ENCODE assay signal across 8 cellular contexts in genomic region chr16:89922884-89923639, GRCh38. TPM values are rescaled to one million over a fixed set of nuclear protein-coding genes. Genes with fewer than 3 reads are reported as not detected.
DNase-seq lines count a peak whose midpoint lies in the region; ATAC-seq and TF ChIP-seq lines count a peak whose summit lies in the region.

Gene TUBB3, plus strand, starts transcription at chr16:89923342. Its CDS starts 60 bp downstream, at chr16:89923402.

- peak within 1 kb of the TSS; percentile 71 for H3K4me3 Mint-ChIP-seq in activated T-helper 2 cell treated with anti-CD3 and anti-CD28 coated beads, Interferon-gamma antibody, Interleukin-2, Interleukin-4, amounts not matched to agents 10 μg/mL and 5 μg/mL and 100 μg/mL, durations not matched to agents 14 hours and 24 hours and 36 hours (ENCODE audit: low read depth)
- peak within 1 kb of the TSS in 8 of 10 donors; percentile 27 to 78 (median 46) for H3K4me3 Mint-ChIP-seq in naive thymus-derived CD4-positive, alpha-beta T cell

- peak; percentile 31 for ATAC-seq in naive thymus-derived CD4-positive, alpha-beta T cell
- ATAC-seq in GM19397 (IDR thresholded peaks at IDR 0.05; ENCODE audit: unreplicated experiment), result no peak

- peaks cover 4 to 15% of the 10 kb centered on the region in 2 donors for H3K27me3 ChIP-seq in naive thymus-derived CD4-positive, alpha-beta T cell (ENCODE audit: control insufficient read depth in 2 of 2, insufficient read depth in 2 of 2, low read length in 2 of 2)

- no peak within 1 kb of the TSS for H3K27ac ChIP-seq in naive thymus-derived CD4-positive, alpha-beta T cell (ENCODE audit: low read depth, low read length)

- no peaks in the 10 kb centered on the region for H3K9me3 Mint-ChIP-seq in activated T-helper 2 cell treated with anti-CD3 and anti-CD28 coated beads, Interferon-gamma antibody, Interleukin-2, Interleukin-4, amounts not matched to agents 10 μg/mL and 5 μg/mL and 100 μg/mL, durations not matched to agents 14 hours and 24 hours and 36 hours
- no peaks in the 10 kb centered on the region for H3K9me3 Mint-ChIP-seq in naive thymus-derived CD4-positive, alpha-beta T cell

- intact Hi-C loops in activated T-helper 2 cell treated with anti-CD3 and anti-CD28 coated beads, Interferon-gamma antibody, Interleukin-2, Interleukin-4, amounts not matched to agents 10 μg/mL and 5 μg/mL and 100 μg/mL, durations not matched to agents 14 hours and 24 hours and 36 hours (cut with micrococcal nuclease), result loop anchor here (10.0 kb wide), 1 partner anchor 88 kb away; no protein-coding TSS in a partner anchor
- intact Hi-C loops in naive thymus-derived CD4-positive, alpha-beta T cell (cut with micrococcal nuclease), result loop anchor here in 1 of 2 donors (10.0 kb wide), 1 partner anchor 92 kb away; the partner anchor contains the start of gene DBNDD1

- peaks cover 26% of the 10 kb centered on the region for H3K4me1 Mint-ChIP-seq in activated T-helper 2 cell treated with anti-CD3 and anti-CD28 coated beads, Interferon-gamma antibody, Interleukin-2, Interleukin-4, amounts not matched to agents 10 μg/mL and 5 μg/mL and 100 μg/mL, durations not matched to agents 14 hours and 24 hours and 36 hours (ENCODE audit: low read depth)
- H3K4me1 Mint-ChIP-seq in naive thymus-derived CD4-positive, alpha-beta T cell, result peaks cover 12 to 41% (median 32%) of the 10 kb centered on the region in 7 donors

- no peaks in the 10 kb centered on the region for H3K36me3 Mint-ChIP-seq in activated T-helper 2 cell treated with anti-CD3 and anti-CD28 coated beads, Interferon-gamma antibody, Interleukin-2, Interleukin-4, amounts not matched to agents 10 μg/mL and 5 μg/mL and 100 μg/mL, durations not matched to agents 14 hours and 24 hours and 36 hours (ENCODE audit: low read depth)
- H3K36me3 Mint-ChIP-seq in naive thymus-derived CD4-positive, alpha-beta T cell, result no peaks in the 10 kb centered on the region

- H3K4me1 ChIP-seq in naive thymus-derived CD4-positive, alpha-beta T cell (ENCODE audit: control insufficient read depth in 2 of 2, insufficient read depth in 2 of 2, low read length in 2 of 2), result peaks cover 8 to 15% of the 10 kb centered on the region in 2 donors

- CTCF ChIA-PET in naive thymus-derived CD4-positive, alpha-beta T cell (lab: Charles Lee), result interaction anchor here (1.2 kb wide), 1 partner anchor 11 kb away, joined by 3 read pairs; no protein-coding TSS in a partner anchor

- no peaks in the 10 kb centered on the region for H3K9me3 ChIP-seq in naive thymus-derived CD4-positive, alpha-beta T cell (ENCODE audit: control insufficient read depth in 2 of 3, low read length in 3 of 3)

- POLR2A ChIA-PET in naive thymus-derived CD4-positive, alpha-beta T cell (lab: Charles Lee), result interaction anchor here (1.0 to 1.4 kb wide), 2 partner anchors 24 to 48 kb away, joined by 3 to 4 read pairs; no protein-coding TSS in a partner anchor

- peak within 1 kb of the TSS; percentile 80 for H3K4me3 ChIP-seq in fibroblast of villous mesenchyme (ENCODE audit: low read depth, low read length)
- H3K4me3 ChIP-seq in naive thymus-derived CD4-positive, alpha-beta T cell (ENCODE audit: low read length), result no peak within 1 kb of the TSS

- peak within 1 kb of the TSS; percentile 28 for H3K27ac Mint-ChIP-seq in activated T-helper 2 cell treated with anti-CD3 and anti-CD28 coated beads, Interferon-gamma antibody, Interleukin-2, Interleukin-4, amounts not matched to agents 10 μg/mL and 5 μg/mL and 100 μg/mL, durations not matched to agents 14 hours and 24 hours and 36 hours
- peak within 1 kb of the TSS in 1 of 9 donors; percentile 68 for H3K27ac Mint-ChIP-seq in naive thymus-derived CD4-positive, alpha-beta T cell

- no peak for TF ChIP-seq CTCF in fibroblast of villous mesenchyme (IDR thresholded peaks at IDR 0.05; ENCODE audit: insufficient read depth, low read depth, low read length)

- DNase-seq in COR-L47 (lab: John Stamatoyannopoulos, UW) (peak; percentile 86), GOT3 (lab: John Stamatoyannopoulos, UW) (peak; percentile 71), NCI-H345 (lab: John Stamatoyannopoulos, UW) (peak; percentile 87), fibroblast of villous mesenchyme (ENCODE audit: low read depth) (peak; percentile 79), KG1 (lab: John Stamatoyannopoulos, UW) (no peak)
- DNase-seq in activated T-helper 2 cell treated with anti-CD3 and anti-CD28 coated beads, Interferon-gamma antibody, Interleukin-2, Interleukin-4, amounts not matched to agents 10 μg/mL and 5 μg/mL and 100 μg/mL, durations not matched to agents 14 hours and 24 hours and 36 hours (ENCODE audit: low spot score), result peak; percentile 64
- peak in 1 of 9 donors; percentile 82 for DNase-seq in naive thymus-derived CD4-positive, alpha-beta T cell

- peaks cover 26% of the 10 kb centered on the region for H3K27me3 Mint-ChIP-seq in activated T-helper 2 cell treated with anti-CD3 and anti-CD28 coated beads, Interferon-gamma antibody, Interleukin-2, Interleukin-4, amounts not matched to agents 10 μg/mL and 5 μg/mL and 100 μg/mL, durations not matched to agents 14 hours and 24 hours and 36 hours (ENCODE audit: low read depth)
- H3K27me3 Mint-ChIP-seq in naive thymus-derived CD4-positive, alpha-beta T cell, result peaks cover 6 to 42% (median 20%) of the 10 kb centered on the region in 5 donors

- no peaks in the 10 kb centered on the region for H3K36me3 ChIP-seq in naive thymus-derived CD4-positive, alpha-beta T cell (ENCODE audit: control insufficient read depth in 2 of 3, insufficient read depth in 3 of 3, low read length in 3 of 3)

RNA-seq across cellular contexts. Expression of gene TUBB3, which starts in this region (rescaled TPM):
- 2.9 and 3.7 TPM in 2 replicates for total RNA-seq in activated T-helper 2 cell treated with anti-CD3 and anti-CD28 coated beads, Interferon-gamma antibody, Interleukin-2, Interleukin-4, amounts not matched to agents 10 μg/mL and 5 μg/mL and 100 μg/mL, durations not matched to agents 14 hours and 24 hours and 36 hours
- 95.9 and 128 TPM in 2 replicates for total RNA-seq in fibroblast of villous mesenchyme
- 1 to 10 TPM in 1 of 5 experiments, under 1 TPM in 1, not detected in 3; 0.48 to 2.8 TPM for total RNA-seq in naive thymus-derived CD4-positive, alpha-beta T cell
- polyA plus RNA-seq in naive thymus-derived CD4-positive, alpha-beta T cell, result under 1 TPM in 1 of 2 donors, not detected in 1; 0.22 TPM

Comparison
In these comparisons a context has a peak if more than half of its experiments do, and no peak if none do; other contexts are left out.
1. RNA of gene TUBB3 (total RNA-seq): 95.9 to 128 TPM in fibroblast of villous mesenchyme; 2.9 to 3.7 TPM in activated T-helper 2 cell treated with anti-CD3 and anti-CD28 coated beads, Interferon-gamma antibody, Interleukin-2, Interleukin-4, amounts not matched to agents 10 μg/mL and 5 μg/mL and 100 μg/mL, durations not matched to agents 14 hours and 24 hours and 36 hours and 0.48 to 2.8 TPM in naive thymus-derived CD4-positive, alpha-beta T cell; every median in the first group is over 10 times any median in the second.